ENCODE assay signal across 13 cellular contexts in genomic region chr17:31314788-31315105, GRCh38. TPM values are rescaled to one million over a fixed set of nuclear protein-coding genes. Genes with fewer than 3 reads are reported as not detected.
DNase-seq lines count a peak whose midpoint lies in the region; ATAC-seq and TF ChIP-seq lines count a peak whose summit lies in the region.
"Had no signal": no experiment of that assay in that cellular context is flagged by ENCODE, and none has a peak within 500 bp of the region (broad histone marks: within the 10 kb centered on the region; RNA-seq: fewer than 3 reads in every experiment).

No MANE protein-coding gene starts in this region.

- peaks cover 43% of the 10 kb centered on the region for H3K4me1 Mint-ChIP-seq in activated CD4-positive, alpha-beta memory T cell treated with anti-CD3 and anti-CD28 coated beads for 36 hours (ENCODE audit: low read depth)

- H3K27me3 ChIP-seq in BLaER1 (no peaks in the 10 kb centered on the region), HL-60 (ENCODE audit: insufficient read depth, poor library complexity, severe bottlenecking) (no peaks in the 10 kb centered on the region), mucosa of rectum (ENCODE audit: control insufficient read depth in 2 of 2, insufficient read depth in 2 of 2, low read length in 2 of 2) (no peaks in the 10 kb centered on the region), left ventricle myocardium inferior (ENCODE audit: low read depth) (no peaks in the 10 kb centered on the region)
- H3K27me3 ChIP-seq: tibial artery had no signal

- H3K36me3 ChIP-seq in BLaER1 (peaks cover 3% of the 10 kb centered on the region; the same call in 1 of the 2 replicates), mucosa of rectum (ENCODE audit: control insufficient read depth in 2 of 2, insufficient read depth in 2 of 2, low read length in 2 of 2) (no peaks in the 10 kb centered on the region), left ventricle myocardium inferior (no peaks in the 10 kb centered on the region)
- H3K36me3 ChIP-seq: tibial artery had no signal

- no peak for DNase-seq in HL-60 (ENCODE audit: low read depth in 1 of 2, low spot score in 1 of 2)
- DNase-seq in activated CD4-positive, alpha-beta memory T cell treated with anti-CD3 and anti-CD28 coated beads for 36 hours, result no peak
- no peak for DNase-seq in left ventricle myocardium inferior
- no peak for DNase-seq in stimulated activated CD4-positive, alpha-beta T cell treated with anti-CD3 and anti-CD28 coated beads, Interleukin-2, amount 100 ng/mL, for 48 hours
- DNase-seq in NCI-H1092 treated with DMSO at 0.1 percent for 48 hours (lab: John Stamatoyannopoulos, UW), result no peak
- DNase-seq: C1 segment of cervical spinal cord, NCI-H2107, tibial artery had no signal

- peak overlapping the region; percentile 11 for H3K4me3 Mint-ChIP-seq in activated CD4-positive, alpha-beta memory T cell treated with anti-CD3 and anti-CD28 coated beads for 36 hours

- H3K4me2 ChIP-seq in BLaER1, result peak overlapping the region; percentile 86

- H3K27ac ChIP-seq in BLaER1 (peak overlapping the region; percentile 95), HL-60 (replicated peaks) (peak overlapping the region; percentile 91), mucosa of rectum (ENCODE audit: low read depth in 2 of 2, low read length in 2 of 2) (peak overlapping the region; percentile 72), left ventricle myocardium inferior (replicated peaks) (no peak overlapping the region)
- H3K27ac ChIP-seq: tibial artery had no signal

- ATAC-seq in GM18909 (IDR thresholded peaks at IDR 0.05; ENCODE audit: poor library complexity, unreplicated experiment), result no peak
- ATAC-seq: left lobe of liver had no signal

- H3K27ac Mint-ChIP-seq in activated CD4-positive, alpha-beta memory T cell treated with anti-CD3 and anti-CD28 coated beads for 36 hours, result peak overlapping the region; percentile 94

- H3K4me1 ChIP-seq in BLaER1 (peaks cover 66% of the 10 kb centered on the region), mucosa of rectum (ENCODE audit: control insufficient read depth in 2 of 2, insufficient read depth in 2 of 2, low read length in 2 of 2) (no peaks in the 10 kb centered on the region), left ventricle myocardium inferior (peaks cover 8% of the 10 kb centered on the region)
- H3K4me1 ChIP-seq: tibial artery had no signal

- H3K36me3 Mint-ChIP-seq in activated CD4-positive, alpha-beta memory T cell treated with anti-CD3 and anti-CD28 coated beads for 36 hours, result peaks cover 21% of the 10 kb centered on the region

- H3K4me3 ChIP-seq in BLaER1 (no peak overlapping the region), HL-60 (replicated peaks; ENCODE audit: insufficient read depth, low read length) (no peak overlapping the region), mucosa of rectum (ENCODE audit: low read length in 2 of 2) (peak overlapping the region in 1 of 2 donors; percentile 4), left ventricle myocardium inferior (no peak overlapping the region)
- H3K4me3 ChIP-seq: tibial artery had no signal

- H3K9me3 ChIP-seq in BLaER1, result no peaks in the 10 kb centered on the region
- no peaks in the 10 kb centered on the region for H3K9me3 ChIP-seq in mucosa of rectum (ENCODE audit: control insufficient read depth in 2 of 2, low read length in 2 of 2)
- H3K9me3 ChIP-seq in left ventricle myocardium inferior (replicated peaks), result no peaks in the 10 kb centered on the region
- H3K9me3 ChIP-seq: tibial artery had no signal

- TF ChIP-seq CTCF in HL-60 (IDR thresholded peaks at IDR 0.05; ENCODE audit: insufficient read depth, low read length), result no peak
- TF ChIP-seq CTCF in left ventricle myocardium inferior (IDR thresholded peaks at IDR 0.05; ENCODE audit: borderline replicate concordance), result no peak

- H4K20me1 ChIP-seq in BLaER1, result no peaks in the 10 kb centered on the region

- H3K9ac ChIP-seq in BLaER1, result no peak overlapping the region
- peak overlapping the region in 1 of 2 donors; percentile 5 for H3K9ac ChIP-seq in mucosa of rectum (ENCODE audit: low read depth in 1 of 2, low read length in 2 of 2)

- POLR2A ChIA-PET in activated CD4-positive, alpha-beta memory T cell treated with anti-CD3 and anti-CD28 coated beads for 36 hours (lab: Charles Lee), result no interaction called here

- CTCF ChIA-PET in activated CD4-positive, alpha-beta memory T cell treated with anti-CD3 and anti-CD28 coated beads for 36 hours (lab: Charles Lee), result no interaction called here

- H3K9me3 Mint-ChIP-seq in activated CD4-positive, alpha-beta memory T cell treated with anti-CD3 and anti-CD28 coated beads for 36 hours, result no peaks in the 10 kb centered on the region

- H3K27me3 Mint-ChIP-seq in activated CD4-positive, alpha-beta memory T cell treated with anti-CD3 and anti-CD28 coated beads for 36 hours, result no peaks in the 10 kb centered on the region

- intact Hi-C loops in activated CD4-positive, alpha-beta memory T cell treated with anti-CD3 and anti-CD28 coated beads for 36 hours (cut with micrococcal nuclease), result loop anchor here (5.0 kb wide), 2 partner anchors 178 to 342 kb away; partner anchors contain the start of gene RNF135
- intact Hi-C loops in left ventricle myocardium inferior (cut with micrococcal nuclease), result no loop called here

RNA-seq across cellular contexts. Expression of gene EVI2B, which starts 0.9 kb away (rescaled TPM):
- total RNA-seq in activated CD4-positive, alpha-beta memory T cell treated with anti-CD3 and anti-CD28 coated beads for 36 hours, result 10 to 100 TPM; 14.1 to 15.9 TPM
- 2.7 TPM for total RNA-seq in left ventricle myocardium inferior

RNA-seq across cellular contexts. Expression of gene EVI2A, which starts 6.7 kb away (rescaled TPM):
- 10 to 100 TPM; 24.5 to 25.5 TPM for total RNA-seq in activated CD4-positive, alpha-beta memory T cell treated with anti-CD3 and anti-CD28 coated beads for 36 hours
- 2.9 TPM for total RNA-seq in left ventricle myocardium inferior

RNA-seq across cellular contexts. Expression of gene OMG, which starts 17.7 kb away (rescaled TPM):
- under 1 TPM; 0.15 to 0.19 TPM for total RNA-seq in activated CD4-positive, alpha-beta memory T cell treated with anti-CD3 and anti-CD28 coated beads for 36 hours
- 0.25 TPM for total RNA-seq in left ventricle myocardium inferior
- total RNA-seq: glomerular endothelial cell had no signal
